Comparison of ENCODE assay signal across 8 cellular contexts in the genomic region with DNA sequence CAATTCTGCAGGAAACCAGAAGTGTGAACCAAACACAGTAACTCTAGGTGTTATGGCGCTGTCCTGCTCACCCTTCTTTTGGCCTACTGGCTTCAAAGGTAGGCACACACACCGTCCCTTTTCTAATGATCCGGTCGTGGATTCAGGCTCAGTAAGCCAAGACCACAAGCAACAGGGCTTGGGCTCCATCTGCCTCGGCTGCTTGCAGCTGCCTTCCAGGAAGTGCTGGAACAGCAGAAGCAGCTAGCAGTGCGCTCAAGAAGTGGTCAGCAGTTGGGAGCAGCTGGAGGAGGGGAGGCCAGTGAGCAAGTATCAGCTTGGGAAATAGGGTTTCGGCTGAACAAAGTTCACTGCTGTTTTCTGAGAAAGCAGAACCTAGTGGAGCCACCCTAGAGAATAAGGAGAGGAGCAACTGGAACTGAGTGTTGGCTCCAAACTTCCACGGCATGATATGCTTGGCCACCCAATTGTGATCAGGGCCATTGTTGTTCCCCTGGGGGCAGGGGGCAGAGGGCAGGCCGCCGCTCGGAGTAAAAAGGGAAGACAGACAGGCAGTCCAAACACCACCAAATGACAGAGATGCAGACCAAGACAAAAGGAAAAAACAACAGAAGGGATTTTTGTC.
A peak's percentile ranks its signal among the peaks of the same experiment; 100 is the strongest.
DNase-seq lines count a peak whose midpoint lies in the region; ATAC-seq, FAIRE-seq and TF ChIP-seq lines count a peak whose summit lies in the region.

No MANE protein-coding gene starts in this region.

- no peak for FAIRE-seq in frontal cortex (lab: Jason Lieb, UNC)

- peak overlapping the region; percentile 73 for H2AFZ ChIP-seq in fibroblast of lung (ENCODE audit: low read length)
- no peak overlapping the region for H2AFZ ChIP-seq in parathyroid adenoma

- peaks cover 20% of the 10 kb centered on the region for H3K4me1 ChIP-seq in fibroblast of lung (ENCODE audit: control insufficient read depth, extremely low read depth, insufficient read depth, low read length)
- no peaks in the 10 kb centered on the region for H3K4me1 ChIP-seq in parathyroid adenoma

- H3K27ac ChIP-seq in fibroblast of lung (ENCODE audit: insufficient read depth, low read length) (peak overlapping the region; percentile 71), parathyroid adenoma (peak overlapping the region; percentile 49)

- TF ChIP-seq CTCF in fibroblast of lung (conservative IDR thresholded peaks at IDR 0.05 in 1 of 2, IDR thresholded peaks at IDR 0.05 in 1 of 2; ENCODE audit: low read depth in 1 of 2, low read length in 2 of 2) = no peak
- TF ChIP-seq CTCF in parathyroid adenoma (IDR thresholded peaks at IDR 0.05) = no peak

- H3K27me3 ChIP-seq in fibroblast of lung (ENCODE audit: control insufficient read depth, insufficient read depth, low read length) = no peaks in the 10 kb centered on the region
- no peaks in the 10 kb centered on the region for H3K27me3 ChIP-seq in parathyroid adenoma (ENCODE audit: control insufficient read depth, insufficient read depth, low read length)

- H3K79me2 ChIP-seq in fibroblast of lung (ENCODE audit: control insufficient read depth, insufficient read depth, low read length) (no peaks in the 10 kb centered on the region), parathyroid adenoma (no peaks in the 10 kb centered on the region)

- H3K9me3 ChIP-seq in fibroblast of lung (ENCODE audit: control insufficient read depth, insufficient read depth, low read depth, low read length) (no peaks in the 10 kb centered on the region), parathyroid adenoma (ENCODE audit: control insufficient read depth, low read length) (no peaks in the 10 kb centered on the region)

- ATAC-seq in GM21825 (IDR thresholded peaks at IDR 0.05; ENCODE audit: unreplicated experiment) = peak; percentile 43
- ATAC-seq in HG03460 (IDR thresholded peaks at IDR 0.05; ENCODE audit: unreplicated experiment) = no peak

- H3K4me3 ChIP-seq in fibroblast of lung (replicated peaks in 1 of 4; ENCODE audit: control extremely low read depth in 1 of 4, insufficient read depth in 1 of 4, low read depth in 3 of 4, low read length in 4 of 4) (no peak overlapping the region), parathyroid adenoma (ENCODE audit: low read depth, low read length) (no peak overlapping the region)

- peak; percentile 23 for DNase-seq in AG08395 (ENCODE audit: low spot score)
- peak; percentile 95 for DNase-seq in SKM-1 (lab: John Stamatoyannopoulos, UW; ENCODE audit: unreplicated experiment)
- DNase-seq in fibroblast of lung (ENCODE audit: low read depth in 2 of 2) = peak; percentile 66 to 84
- no peak for DNase-seq in frontal cortex (ENCODE audit: low spot score in 2 of 2)
- no peak for DNase-seq in activated CD4-positive, alpha-beta T cell treated with anti-CD3 and anti-CD28 coated beads for 4 hours

- no peaks in the 10 kb centered on the region for H4K20me1 ChIP-seq in fibroblast of lung (ENCODE audit: control insufficient read depth, extremely low read depth, insufficient read depth, low read length)

- H3K9ac ChIP-seq in fibroblast of lung (ENCODE audit: insufficient read depth, low read length) = no peak overlapping the region
- H3K9ac ChIP-seq in parathyroid adenoma = no peak overlapping the region

- H3K4me2 ChIP-seq in fibroblast of lung (ENCODE audit: extremely low read depth, insufficient read depth, low read length) = peak overlapping the region; percentile 21
- no peak overlapping the region for H3K4me2 ChIP-seq in parathyroid adenoma (ENCODE audit: low read length)

- H3K36me3 ChIP-seq in fibroblast of lung (ENCODE audit: control insufficient read depth, insufficient read depth, low read length) (no peaks in the 10 kb centered on the region), parathyroid adenoma (ENCODE audit: control insufficient read depth, insufficient read depth, low read length) (no peaks in the 10 kb centered on the region)

Comparison
In these comparisons a context has a peak if more than half of its experiments do, and no peak if none do; other contexts are left out.
1. DNase-seq: peak in AG08395 (single experiment), SKM-1 (single experiment) and fibroblast of lung (2 of 2); none in frontal cortex (0 of 2) and activated CD4-positive, alpha-beta T cell treated with anti-CD3 and anti-CD28 coated beads for 4 hours (0 of 2).